8 cellular contexts compared by ENCODE assay signal in the genomic region with DNA sequence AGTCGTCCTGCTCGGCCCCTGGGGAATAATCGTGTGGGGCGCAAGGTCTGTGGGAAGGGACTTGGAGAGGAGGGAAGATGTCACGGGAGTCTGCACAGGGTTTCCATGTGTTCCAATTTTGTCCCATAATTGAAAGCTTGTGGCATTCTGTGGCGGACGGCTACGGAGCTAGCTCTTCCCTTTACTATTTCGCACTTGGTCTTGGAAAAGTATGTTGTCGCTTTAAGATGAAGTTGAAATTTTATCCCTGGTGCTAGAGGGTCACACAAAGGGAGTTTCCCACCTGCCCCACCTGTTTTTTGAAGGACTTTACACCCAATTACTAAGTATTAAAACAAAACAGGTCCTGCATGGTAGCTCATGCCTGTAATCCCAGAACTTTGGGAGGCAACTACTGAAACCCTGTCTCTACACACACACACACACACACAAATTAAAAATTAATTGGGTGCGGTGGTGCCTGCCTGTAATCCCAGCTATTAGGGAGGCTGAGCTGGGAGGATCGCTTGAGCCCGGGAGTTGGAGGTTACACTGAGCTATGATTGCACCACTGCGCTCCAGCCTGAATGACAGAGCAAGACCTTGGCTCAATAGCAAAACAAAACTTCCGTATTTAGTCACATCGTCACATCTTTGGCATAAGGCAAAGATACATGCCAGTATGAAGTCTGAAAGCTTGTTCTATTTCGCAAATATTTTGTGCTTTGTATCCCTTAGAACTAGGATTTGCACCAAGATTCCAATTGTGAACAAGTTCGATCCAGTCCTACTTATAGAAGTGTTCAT. TPM values are rescaled to one million over a fixed set of nuclear protein-coding genes. Genes with fewer than 3 reads are reported as not detected.
DNase-seq lines count a peak whose midpoint lies in the region; TF ChIP-seq lines count a peak whose summit lies in the region.

No MANE protein-coding gene starts in this region.

- H3K4me1 ChIP-seq in Caco-2 (peaks cover 32% of the 10 kb centered on the region), MM.1S (ENCODE audit: low read length) (0 out of 2 replicates have a peak, but pooled peaks cover 7% of the 10 kb centered on the region), ascending aorta (peaks cover 6 to 28% of the 10 kb centered on the region in 2 donors), skeletal muscle tissue (ENCODE audit: control insufficient read depth in 3 of 3, insufficient read depth in 3 of 3, low read length in 3 of 3) (peaks cover 35 to 42% (median 36%) of the 10 kb centered on the region in 3 donors)

- peaks cover 14% of the 10 kb centered on the region for H3K4me1 Mint-ChIP-seq in Caco-2 (ENCODE audit: low read depth, unreplicated experiment)

- no peak for TF ChIP-seq CTCF in Caco-2 (IDR thresholded peaks at IDR 0.05; ENCODE audit: insufficient read depth in 1 of 2, low read depth in 1 of 2, low read length in 1 of 2, severe bottlenecking in 1 of 2, unreplicated experiment in 1 of 2)
- TF ChIP-seq CTCF in MM.1S (IDR thresholded peaks at IDR 0.05; ENCODE audit: low read length): no peak
- no peak for TF ChIP-seq CTCF in ascending aorta (IDR thresholded peaks at IDR 0.05)

- peak overlapping the region; percentile 94 for H3K4me3 Mint-ChIP-seq in Caco-2 (ENCODE audit: unreplicated experiment)

- H4K20me1 ChIP-seq in MM.1S (ENCODE audit: insufficient read depth, low read length): peaks cover 24% of the 10 kb centered on the region

- H3K27me3 Mint-ChIP-seq in Caco-2 (ENCODE audit: insufficient read depth, unreplicated experiment): no peaks in the 10 kb centered on the region

- H3K9ac ChIP-seq in MM.1S (ENCODE audit: low read length) (peak overlapping the region; percentile 77), skeletal muscle tissue (ENCODE audit: low read depth in 1 of 3, low read length in 3 of 3) (peak overlapping the region; percentile 98 to 100 (median 98))

- BruUV-seq in Caco-2 (replicated peaks; lab: Mats Ljungman, UMichigan): TSS peak; percentile 81

- H3K27me3 ChIP-seq in Caco-2 (replicated peaks; ENCODE audit: control insufficient read depth, insufficient read depth, low read length) (no peaks in the 10 kb centered on the region), MM.1S (replicated peaks; ENCODE audit: insufficient read depth, low read length) (no peaks in the 10 kb centered on the region), ascending aorta (no peaks in the 10 kb centered on the region), skeletal muscle tissue (ENCODE audit: control insufficient read depth in 3 of 3, insufficient read depth in 3 of 3, low read length in 3 of 3) (no peaks in the 10 kb centered on the region)

- no peaks in the 10 kb centered on the region for H3K9me2 ChIP-seq in MM.1S (replicated peaks; ENCODE audit: insufficient read depth, low read length)

- H3K27ac ChIP-seq in MM.1S (ENCODE audit: low read length) (peak overlapping the region; percentile 37; the same call in 1 of the 2 replicates), ascending aorta (peak overlapping the region; percentile 99 to 100), skeletal muscle tissue (ENCODE audit: low read depth, low read length) (peak overlapping the region; percentile 100)

- peaks cover 42% of the 10 kb centered on the region for H3K79me2 ChIP-seq in MM.1S (ENCODE audit: low read length)

- H2AFZ ChIP-seq in MM.1S (ENCODE audit: low read length): peak overlapping the region; percentile 78

- H3K9me3 Mint-ChIP-seq in Caco-2 (ENCODE audit: unreplicated experiment): no peaks in the 10 kb centered on the region

- peak overlapping the region; percentile 54 for H3K4me2 ChIP-seq in MM.1S (ENCODE audit: low read depth, low read length)

- H3K9me3 ChIP-seq in Caco-2 (no peaks in the 10 kb centered on the region), MM.1S (replicated peaks; ENCODE audit: insufficient read depth, low read length) (no peaks in the 10 kb centered on the region), ascending aorta (no peaks in the 10 kb centered on the region), skeletal muscle tissue (ENCODE audit: control insufficient read depth in 3 of 3, low read length in 3 of 3) (no peaks in the 10 kb centered on the region)

- H3K36me3 Mint-ChIP-seq in Caco-2 (ENCODE audit: insufficient read depth, unreplicated experiment): peaks cover 84% of the 10 kb centered on the region

- H3K36me3 ChIP-seq in Caco-2 (ENCODE audit: control insufficient read depth, insufficient read depth, low read length): peaks cover 14% of the 10 kb centered on the region
- H3K36me3 ChIP-seq in MM.1S (replicated peaks; ENCODE audit: insufficient read depth, low read length): peaks cover 9% of the 10 kb centered on the region; the same call in 1 of the 2 replicates
- peaks cover 39 to 48% of the 10 kb centered on the region in 2 donors for H3K36me3 ChIP-seq in ascending aorta
- H3K36me3 ChIP-seq in skeletal muscle tissue (ENCODE audit: control insufficient read depth in 3 of 3, insufficient read depth in 3 of 3, low read length in 3 of 3): peaks cover 30 to 42% (median 40%) of the 10 kb centered on the region in 3 donors

- H3K27ac Mint-ChIP-seq in Caco-2 (ENCODE audit: unreplicated experiment): peak overlapping the region; percentile 98

- no peak for DNase-seq in Caco-2
- DNase-seq in MM.1S: no peak
- peak; percentile 31 to 88 for DNase-seq in ascending aorta (ENCODE audit: low spot score in 2 of 2)
- DNase-seq in T1000 (lab: John Stamatoyannopoulos, UW): no peak
- DNase-seq in NCI-H446 (lab: John Stamatoyannopoulos, UW): no peak
- DNase-seq in stimulated activated CD4-positive, alpha-beta T cell treated with anti-CD3 and anti-CD28 coated beads, Interleukin-15, amount 100 ng/mL, for 24 hours: no peak

- 0 out of 2 replicates have a peak, but pooled peaks cover 11% of the 10 kb centered on the region for H3F3A ChIP-seq in MM.1S (ENCODE audit: insufficient read depth, low read length)

- intact Hi-C loops in Caco-2 (cut with micrococcal nuclease; ENCODE audit: unreplicated experiment): loop anchor here (1.0 to 2.0 kb wide), 3 partner anchors 77 to 184 kb away; a partner anchor contains a TSS
- intact Hi-C loops in ascending aorta (cut with DNase I): loop anchor here (2.0 to 10.0 kb wide), 4 partner anchors 31 to 425 kb away; a partner anchor contains a TSS

- H3K4me3 ChIP-seq in Caco-2 (ENCODE audit: low read depth, low read length) (peak overlapping the region; percentile 74), MM.1S (ENCODE audit: low read length) (peak overlapping the region; percentile 80), ascending aorta (peak overlapping the region; percentile 90 to 93), iPS-11a (ENCODE audit: low read depth, low read length) (peak overlapping the region; percentile 91), skeletal muscle tissue (ENCODE audit: low read length in 3 of 3) (peak overlapping the region; percentile 86 to 96 (median 88))

- POLR2A ChIA-PET in Caco-2 (lab: Charles Lee): interaction anchor here (0.6 to 2.6 kb wide), 14 partner anchors 9 to 422 kb away, joined by 3 to 26 read pairs (median 4); a partner anchor contains a TSS

- CTCF ChIA-PET in Caco-2 (lab: Charles Lee): interaction anchor here (1.2 to 1.5 kb wide), 4 partner anchors 21 to 180 kb away, joined by 3 to 14 read pairs (median 4); a partner anchor contains a TSS

RNA-seq across cellular contexts. Expression of a gene that starts 1.0 kb away (rescaled TPM):
- total RNA-seq in Caco-2 (2022) (3,524 and 3,611 TPM in 2 replicates), ascending aorta (2,079 TPM), skeletal muscle tissue (4,283 TPM)

Comparison
In these comparisons a context has a peak if more than half of its experiments do, and no peak if none do; other contexts are left out.
1. DNase-seq: peak in ascending aorta (2 of 2); none in Caco-2 (0 of 2), MM.1S (single experiment), T1000 (single experiment), NCI-H446 (0 of 2) and stimulated activated CD4-positive, alpha-beta T cell treated with anti-CD3 and anti-CD28 coated beads, Interleukin-15, amount 100 ng/mL, for 24 hours (single experiment).
2. H3K27ac ChIP-seq: peak in every context shown above with its lines; median percentile 100 in skeletal muscle tissue; 100 in ascending aorta; 37 in MM.1S.
3. Peak in every context shown above with its lines, with median percentiles within 50 percentile points of each other: H3K4me3 ChIP-seq.